Comparison of ENCODE assay signal across 1 cellular context in the genomic region with DNA sequence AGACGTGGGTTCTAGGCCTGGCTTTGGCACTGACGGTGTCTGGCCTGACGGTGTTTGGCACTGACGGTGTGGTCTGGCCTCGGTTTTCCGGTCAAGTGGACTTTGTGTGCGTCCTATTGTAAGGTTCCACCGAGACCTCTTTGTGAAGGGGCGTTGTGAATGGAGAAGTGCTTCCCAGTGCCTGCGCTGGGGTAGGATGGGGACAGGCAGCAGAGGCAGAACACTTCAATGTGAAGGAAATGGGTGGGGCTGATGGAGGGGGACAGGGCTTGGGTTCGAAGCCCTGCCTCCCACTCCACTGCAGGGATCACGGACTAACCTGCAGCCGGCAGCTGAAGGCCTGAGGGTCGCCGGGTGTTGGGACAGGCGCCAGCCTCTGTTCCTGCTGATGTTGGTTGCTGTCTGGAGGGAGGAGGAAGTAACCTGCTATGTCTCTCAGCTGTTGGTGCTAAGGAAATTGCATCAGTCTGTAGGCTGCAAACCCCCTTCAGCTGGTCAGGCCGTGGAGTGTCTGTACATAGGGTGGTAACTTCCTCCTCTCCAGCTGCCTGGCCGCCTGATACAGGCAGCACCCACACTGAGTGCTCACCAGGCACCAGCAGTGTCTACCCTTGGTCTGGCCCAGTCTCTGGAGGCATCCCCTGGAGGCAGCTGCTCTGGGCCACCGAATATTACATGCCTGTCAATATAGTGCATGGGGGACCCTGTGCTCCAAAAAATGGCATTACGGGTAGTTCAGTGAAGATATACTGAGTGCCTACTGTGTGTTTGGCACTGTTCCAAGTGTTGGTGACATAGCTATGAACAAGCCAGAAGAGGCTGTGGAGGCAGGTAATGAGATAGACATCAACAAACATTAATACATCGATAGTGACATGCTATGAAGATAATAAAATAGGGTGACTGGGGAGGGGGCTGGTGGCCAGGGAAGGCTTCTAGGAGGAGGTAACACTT.
A peak's percentile ranks its signal among the peaks of the same experiment; 100 is the strongest.
TF ChIP-seq lines count a peak whose summit lies in the region.

No MANE protein-coding gene starts in this region.

TF ChIP-seq in K562, 482 proteins besides CTCF, POLR2A, EP300 and RAD21 (continued from another document and continues in another):
- TF ChIP-seq, protein P1, sequence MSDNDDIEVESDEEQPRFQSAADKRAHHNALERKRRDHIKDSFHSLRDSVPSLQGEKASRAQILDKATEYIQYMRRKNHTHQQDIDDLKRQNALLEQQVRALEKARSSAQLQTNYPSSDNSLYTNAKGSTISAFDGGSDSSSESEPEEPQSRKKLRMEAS (CRISPR knock-in tag; IDR thresholded peaks at IDR 0.05): 0 out of 2 replicates have a peak, but pooled peaks have one; percentile 19
- TF ChIP-seq ESRRA (IDR thresholded peaks at IDR 0.05; ENCODE audit: borderline replicate concordance, low read depth) (peak; percentile 24; the same call in 1 of the 2 replicates), GABPB2 (CRISPR knock-in tag; conservative IDR thresholded peaks at IDR 0.05) (no peak), CBX1 (IDR thresholded peaks at IDR 0.05; ENCODE audit: low read depth) (0 out of 2 replicates have a peak, but pooled peaks have one; percentile 20), CCAR2 (IDR thresholded peaks at IDR 0.05; ENCODE audit: low read depth, low read length) (no peak), PURB (CRISPR knock-in tag; IDR thresholded peaks at IDR 0.05; ENCODE audit: low read depth) (no peak), HMG20B (CRISPR knock-in tag; IDR thresholded peaks at IDR 0.05) (no peak), ZNF263 (CRISPR knock-in tag; IDR thresholded peaks at IDR 0.05; ENCODE audit: borderline replicate concordance) (no peak), HDAC1 (IDR thresholded peaks at IDR 0.05) (no peak), TCF7 (IDR thresholded peaks at IDR 0.05; ENCODE audit: borderline replicate concordance) (no peak), ETV1 (tag; conservative IDR thresholded peaks at IDR 0.05; ENCODE audit: low read depth) (peak; percentile 33; the same call in 1 of the 2 replicates), CBFA2T2 (conservative IDR thresholded peaks at IDR 0.05) (no peak), CHCHD3 (CRISPR knock-in tag; IDR thresholded peaks at IDR 0.05) (no peak), MAFF (IDR thresholded peaks at IDR 0.05; ENCODE audit: low read length) (no peak), POLR2B (IDR thresholded peaks at IDR 0.05; ENCODE audit: low read depth, partially characterized antibody) (no peak), ZNF785 (CRISPR knock-in tag; IDR thresholded peaks at IDR 0.05) (no peak), MIER1 (IDR thresholded peaks at IDR 0.05; ENCODE audit: low read depth) (no peak), SRSF9 (IDR thresholded peaks at IDR 0.05; ENCODE audit: borderline replicate concordance, low read depth, low read length) (no peak), HDAC6 (IDR thresholded peaks at IDR 0.05; ENCODE audit: low read depth, low read length) (no peak)
- TF ChIP-seq, protein P2, sequence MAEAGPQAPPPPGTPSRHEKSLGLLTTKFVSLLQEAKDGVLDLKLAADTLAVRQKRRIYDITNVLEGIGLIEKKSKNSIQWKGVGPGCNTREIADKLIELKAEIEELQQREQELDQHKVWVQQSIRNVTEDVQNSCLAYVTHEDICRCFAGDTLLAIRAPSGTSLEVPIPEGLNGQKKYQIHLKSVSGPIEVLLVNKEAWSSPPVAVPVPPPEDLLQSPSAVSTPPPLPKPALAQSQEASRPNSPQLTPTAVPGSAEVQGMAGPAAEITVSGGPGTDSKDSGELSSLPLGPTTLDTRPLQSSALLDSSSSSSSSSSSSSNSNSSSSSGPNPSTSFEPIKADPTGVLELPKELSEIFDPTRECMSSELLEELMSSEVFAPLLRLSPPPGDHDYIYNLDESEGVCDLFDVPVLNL (CRISPR knock-in tag; IDR thresholded peaks at IDR 0.05; ENCODE audit: low read depth): no peak
- TF ChIP-seq, protein P3, sequence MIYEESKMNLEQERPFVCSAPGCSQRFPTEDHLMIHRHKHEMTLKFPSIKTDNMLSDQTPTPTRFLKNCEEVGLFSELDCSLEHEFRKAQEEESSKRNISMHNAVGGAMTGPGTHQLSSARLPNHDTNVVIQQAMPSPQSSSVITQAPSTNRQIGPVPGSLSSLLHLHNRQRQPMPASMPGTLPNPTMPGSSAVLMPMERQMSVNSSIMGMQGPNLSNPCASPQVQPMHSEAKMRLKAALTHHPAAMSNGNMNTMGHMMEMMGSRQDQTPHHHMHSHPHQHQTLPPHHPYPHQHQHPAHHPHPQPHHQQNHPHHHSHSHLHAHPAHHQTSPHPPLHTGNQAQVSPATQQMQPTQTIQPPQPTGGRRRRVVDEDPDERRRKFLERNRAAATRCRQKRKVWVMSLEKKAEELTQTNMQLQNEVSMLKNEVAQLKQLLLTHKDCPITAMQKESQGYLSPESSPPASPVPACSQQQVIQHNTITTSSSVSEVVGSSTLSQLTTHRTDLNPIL (CRISPR knock-in tag; IDR thresholded peaks at IDR 0.05): 0 out of 2 replicates have a peak, but pooled peaks have one; percentile 31
- TF ChIP-seq, protein P4, sequence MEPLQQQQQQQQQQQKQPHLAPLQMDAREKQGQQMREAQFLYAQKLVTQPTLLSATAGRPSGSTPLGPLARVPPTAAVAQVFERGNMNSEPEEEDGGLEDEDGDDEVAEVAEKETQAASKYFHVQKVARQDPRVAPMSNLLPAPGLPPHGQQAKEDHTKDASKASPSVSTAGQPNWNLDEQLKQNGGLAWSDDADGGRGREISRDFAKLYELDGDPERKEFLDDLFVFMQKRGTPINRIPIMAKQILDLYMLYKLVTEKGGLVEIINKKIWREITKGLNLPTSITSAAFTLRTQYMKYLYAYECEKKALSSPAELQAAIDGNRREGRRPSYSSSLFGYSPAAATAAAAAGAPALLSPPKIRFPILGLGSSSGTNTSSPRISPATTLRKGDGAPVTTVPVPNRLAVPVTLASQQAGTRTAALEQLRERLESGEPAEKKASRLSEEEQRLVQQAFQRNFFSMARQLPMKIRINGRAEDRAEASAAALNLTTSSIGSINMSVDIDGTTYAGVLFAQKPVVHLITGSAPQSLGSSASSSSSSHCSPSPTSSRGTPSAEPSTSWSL (CRISPR knock-in tag; IDR thresholded peaks at IDR 0.05; ENCODE audit: borderline replicate concordance): no peak
- TF ChIP-seq, protein P5, sequence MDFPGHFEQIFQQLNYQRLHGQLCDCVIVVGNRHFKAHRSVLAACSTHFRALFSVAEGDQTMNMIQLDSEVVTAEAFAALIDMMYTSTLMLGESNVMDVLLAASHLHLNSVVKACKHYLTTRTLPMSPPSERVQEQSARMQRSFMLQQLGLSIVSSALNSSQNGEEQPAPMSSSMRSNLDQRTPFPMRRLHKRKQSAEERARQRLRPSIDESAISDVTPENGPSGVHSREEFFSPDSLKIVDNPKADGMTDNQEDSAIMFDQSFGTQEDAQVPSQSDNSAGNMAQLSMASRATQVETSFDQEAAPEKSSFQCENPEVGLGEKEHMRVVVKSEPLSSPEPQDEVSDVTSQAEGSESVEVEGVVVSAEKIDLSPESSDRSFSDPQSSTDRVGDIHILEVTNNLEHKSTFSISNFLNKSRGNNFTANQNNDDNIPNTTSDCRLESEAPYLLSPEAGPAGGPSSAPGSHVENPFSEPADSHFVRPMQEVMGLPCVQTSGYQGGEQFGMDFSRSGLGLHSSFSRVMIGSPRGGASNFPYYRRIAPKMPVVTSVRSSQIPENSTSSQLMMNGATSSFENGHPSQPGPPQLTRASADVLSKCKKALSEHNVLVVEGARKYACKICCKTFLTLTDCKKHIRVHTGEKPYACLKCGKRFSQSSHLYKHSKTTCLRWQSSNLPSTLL (IDR thresholded peaks at IDR 0.05): no peak
- TF ChIP-seq, protein P6, sequence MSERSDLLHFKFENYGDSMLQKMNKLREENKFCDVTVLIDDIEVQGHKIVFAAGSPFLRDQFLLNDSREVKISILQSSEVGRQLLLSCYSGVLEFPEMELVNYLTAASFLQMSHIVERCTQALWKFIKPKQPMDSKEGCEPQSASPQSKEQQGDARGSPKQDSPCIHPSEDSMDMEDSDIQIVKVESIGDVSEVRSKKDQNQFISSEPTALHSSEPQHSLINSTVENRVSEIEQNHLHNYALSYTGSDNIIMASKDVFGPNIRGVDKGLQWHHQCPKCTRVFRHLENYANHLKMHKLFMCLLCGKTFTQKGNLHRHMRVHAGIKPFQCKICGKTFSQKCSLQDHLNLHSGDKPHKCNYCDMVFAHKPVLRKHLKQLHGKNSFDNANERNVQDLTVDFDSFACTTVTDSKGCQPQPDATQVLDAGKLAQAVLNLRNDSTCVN (CRISPR knock-in tag; IDR thresholded peaks at IDR 0.05): no peak
- TF ChIP-seq, protein P7, sequence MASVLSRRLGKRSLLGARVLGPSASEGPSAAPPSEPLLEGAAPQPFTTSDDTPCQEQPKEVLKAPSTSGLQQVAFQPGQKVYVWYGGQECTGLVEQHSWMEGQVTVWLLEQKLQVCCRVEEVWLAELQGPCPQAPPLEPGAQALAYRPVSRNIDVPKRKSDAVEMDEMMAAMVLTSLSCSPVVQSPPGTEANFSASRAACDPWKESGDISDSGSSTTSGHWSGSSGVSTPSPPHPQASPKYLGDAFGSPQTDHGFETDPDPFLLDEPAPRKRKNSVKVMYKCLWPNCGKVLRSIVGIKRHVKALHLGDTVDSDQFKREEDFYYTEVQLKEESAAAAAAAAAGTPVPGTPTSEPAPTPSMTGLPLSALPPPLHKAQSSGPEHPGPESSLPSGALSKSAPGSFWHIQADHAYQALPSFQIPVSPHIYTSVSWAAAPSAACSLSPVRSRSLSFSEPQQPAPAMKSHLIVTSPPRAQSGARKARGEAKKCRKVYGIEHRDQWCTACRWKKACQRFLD (CRISPR knock-in tag; IDR thresholded peaks at IDR 0.05): no peak
- TF ChIP-seq, protein P8, sequence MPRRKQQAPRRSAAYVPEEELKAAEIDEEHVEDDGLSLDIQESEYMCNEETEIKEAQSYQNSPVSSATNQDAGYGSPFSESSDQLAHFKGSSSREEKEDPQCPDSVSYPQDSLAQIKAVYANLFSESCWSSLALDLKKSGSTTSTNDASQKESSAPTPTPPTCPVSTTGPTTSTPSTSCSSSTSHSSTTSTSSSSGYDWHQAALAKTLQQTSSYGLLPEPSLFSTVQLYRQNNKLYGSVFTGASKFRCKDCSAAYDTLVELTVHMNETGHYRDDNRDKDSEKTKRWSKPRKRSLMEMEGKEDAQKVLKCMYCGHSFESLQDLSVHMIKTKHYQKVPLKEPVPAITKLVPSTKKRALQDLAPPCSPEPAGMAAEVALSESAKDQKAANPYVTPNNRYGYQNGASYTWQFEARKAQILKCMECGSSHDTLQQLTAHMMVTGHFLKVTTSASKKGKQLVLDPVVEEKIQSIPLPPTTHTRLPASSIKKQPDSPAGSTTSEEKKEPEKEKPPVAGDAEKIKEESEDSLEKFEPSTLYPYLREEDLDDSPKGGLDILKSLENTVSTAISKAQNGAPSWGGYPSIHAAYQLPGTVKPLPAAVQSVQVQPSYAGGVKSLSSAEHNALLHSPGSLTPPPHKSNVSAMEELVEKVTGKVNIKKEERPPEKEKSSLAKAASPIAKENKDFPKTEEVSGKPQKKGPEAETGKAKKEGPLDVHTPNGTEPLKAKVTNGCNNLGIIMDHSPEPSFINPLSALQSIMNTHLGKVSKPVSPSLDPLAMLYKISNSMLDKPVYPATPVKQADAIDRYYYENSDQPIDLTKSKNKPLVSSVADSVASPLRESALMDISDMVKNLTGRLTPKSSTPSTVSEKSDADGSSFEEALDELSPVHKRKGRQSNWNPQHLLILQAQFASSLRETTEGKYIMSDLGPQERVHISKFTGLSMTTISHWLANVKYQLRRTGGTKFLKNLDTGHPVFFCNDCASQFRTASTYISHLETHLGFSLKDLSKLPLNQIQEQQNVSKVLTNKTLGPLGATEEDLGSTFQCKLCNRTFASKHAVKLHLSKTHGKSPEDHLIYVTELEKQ (CRISPR knock-in tag; IDR thresholded peaks at IDR 0.05): no peak
- TF ChIP-seq, protein P9, sequence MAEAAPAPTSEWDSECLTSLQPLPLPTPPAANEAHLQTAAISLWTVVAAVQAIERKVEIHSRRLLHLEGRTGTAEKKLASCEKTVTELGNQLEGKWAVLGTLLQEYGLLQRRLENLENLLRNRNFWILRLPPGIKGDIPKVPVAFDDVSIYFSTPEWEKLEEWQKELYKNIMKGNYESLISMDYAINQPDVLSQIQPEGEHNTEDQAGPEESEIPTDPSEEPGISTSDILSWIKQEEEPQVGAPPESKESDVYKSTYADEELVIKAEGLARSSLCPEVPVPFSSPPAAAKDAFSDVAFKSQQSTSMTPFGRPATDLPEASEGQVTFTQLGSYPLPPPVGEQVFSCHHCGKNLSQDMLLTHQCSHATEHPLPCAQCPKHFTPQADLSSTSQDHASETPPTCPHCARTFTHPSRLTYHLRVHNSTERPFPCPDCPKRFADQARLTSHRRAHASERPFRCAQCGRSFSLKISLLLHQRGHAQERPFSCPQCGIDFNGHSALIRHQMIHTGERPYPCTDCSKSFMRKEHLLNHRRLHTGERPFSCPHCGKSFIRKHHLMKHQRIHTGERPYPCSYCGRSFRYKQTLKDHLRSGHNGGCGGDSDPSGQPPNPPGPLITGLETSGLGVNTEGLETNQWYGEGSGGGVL (CRISPR knock-in tag; IDR thresholded peaks at IDR 0.05): no peak
- TF ChIP-seq, protein P10, sequence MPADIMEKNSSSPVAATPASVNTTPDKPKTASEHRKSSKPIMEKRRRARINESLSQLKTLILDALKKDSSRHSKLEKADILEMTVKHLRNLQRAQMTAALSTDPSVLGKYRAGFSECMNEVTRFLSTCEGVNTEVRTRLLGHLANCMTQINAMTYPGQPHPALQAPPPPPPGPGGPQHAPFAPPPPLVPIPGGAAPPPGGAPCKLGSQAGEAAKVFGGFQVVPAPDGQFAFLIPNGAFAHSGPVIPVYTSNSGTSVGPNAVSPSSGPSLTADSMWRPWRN (IDR thresholded peaks at IDR 0.05; ENCODE audit: low read depth): no peak
- TF ChIP-seq, protein P11, sequence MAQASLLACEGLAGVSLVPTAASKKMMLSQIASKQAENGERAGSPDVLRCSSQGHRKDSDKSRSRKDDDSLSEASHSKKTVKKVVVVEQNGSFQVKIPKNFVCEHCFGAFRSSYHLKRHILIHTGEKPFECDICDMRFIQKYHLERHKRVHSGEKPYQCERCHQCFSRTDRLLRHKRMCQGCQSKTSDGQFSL (CRISPR knock-in tag; IDR thresholded peaks at IDR 0.05): peak; percentile 32; the same call in 1 of the 2 replicates
- TF ChIP-seq, protein P11 (tag; IDR thresholded peaks at IDR 0.05): no peak
